20 cellular contexts compared by ENCODE assay signal in genomic region chr7:28140964-28141363, GRCh38. TPM values are rescaled to one million over a fixed set of nuclear protein-coding genes. Genes with fewer than 3 reads are reported as not detected.
DNase-seq lines count a peak whose midpoint lies in the region; ATAC-seq, FAIRE-seq and TF ChIP-seq lines count a peak whose summit lies in the region.
"Had no signal": no experiment of that assay in that cellular context is flagged by ENCODE, and none has a peak within 500 bp of the region (broad histone marks: within the 10 kb centered on the region; RNA-seq: fewer than 3 reads in every experiment).

No MANE protein-coding gene starts in this region.

- no peak overlapping the region for H3K4me2 ChIP-seq in mesenchymal stem cell (ENCODE audit: low read length, poor library complexity, severe bottlenecking)
- H3K4me2 ChIP-seq: KMS-11 had no signal

- H3K9me3 ChIP-seq in mesenchymal stem cell (ENCODE audit: control insufficient read depth, low read length) (no peaks in the 10 kb centered on the region), gastrocnemius medialis (no peaks in the 10 kb centered on the region), small intestine (ENCODE audit: control insufficient read depth, low read depth) (no peaks in the 10 kb centered on the region)

- peak overlapping the region; percentile 1 for H3K9ac ChIP-seq in mesenchymal stem cell (ENCODE audit: low read length)
- H3K9ac ChIP-seq: KMS-11 had no signal

- TF ChIP-seq POLR2A in gastrocnemius medialis (IDR thresholded peaks at IDR 0.05), result no peak

- no peak overlapping the region for H3K27ac ChIP-seq in mesenchymal stem cell (ENCODE audit: low read length, poor library complexity, severe bottlenecking)
- peak overlapping the region in 2 of 4 donors; percentile 29 to 46 for H3K27ac ChIP-seq in gastrocnemius medialis
- H3K27ac ChIP-seq in caudate nucleus (ENCODE audit: low read depth, low read length), result no peak overlapping the region
- no peak overlapping the region for H3K27ac ChIP-seq in small intestine (ENCODE audit: low read depth in 1 of 2, low read length in 1 of 2)
- H3K27ac ChIP-seq: 22Rv1, KMS-11 had no signal

- no peak overlapping the region for H3K14ac ChIP-seq in mesenchymal stem cell (ENCODE audit: low read length in 2 of 2)

- H2BK5ac ChIP-seq in mesenchymal stem cell (ENCODE audit: low read depth, low read length, poor library complexity, severe bottlenecking), result no peak overlapping the region

- ATAC-seq in natural killer cell (no peak), gastrocnemius medialis (peak; percentile 53 to 72), GM18909 (IDR thresholded peaks at IDR 0.05; ENCODE audit: poor library complexity, unreplicated experiment) (no peak)
- no peak for ATAC-seq in natural killer cell treated with Interleukin-12 subunit alpha and Interleukin-12 subunit beta and Interleukin-15 and Interleukin-18, amount 100 ng/mL, for 72 hours
- ATAC-seq: Right ventricle myocardium inferior had no signal

- intact Hi-C loops in natural killer cell (cut with micrococcal nuclease) (no loop called here), gastrocnemius medialis (cut with DNase I; ENCODE audit: low total_unique reads) (no loop called here)

- peaks cover 8% of the 10 kb centered on the region for H3K4me1 ChIP-seq in mesenchymal stem cell (ENCODE audit: control insufficient read depth, insufficient read depth, low read depth, low read length)
- peaks cover 10 to 13% of the 10 kb centered on the region in 2 donors for H3K4me1 ChIP-seq in gastrocnemius medialis
- H3K4me1 ChIP-seq in small intestine (ENCODE audit: control insufficient read depth in 2 of 2, insufficient read depth in 1 of 2, low read depth in 1 of 2, low read length in 1 of 2), result peaks cover 0 to 3% of the 10 kb centered on the region in 2 donors

- H3K79me1 ChIP-seq in mesenchymal stem cell (replicated peaks; ENCODE audit: low read length, poor library complexity, severe bottlenecking), result peaks cover 34% of the 10 kb centered on the region

- H3K27me3 ChIP-seq in mesenchymal stem cell (ENCODE audit: control insufficient read depth in 1 of 2, insufficient read depth in 1 of 2, low read length in 2 of 2), result no peaks in the 10 kb centered on the region
- H3K27me3 ChIP-seq in gastrocnemius medialis, result no peaks in the 10 kb centered on the region
- no peaks in the 10 kb centered on the region for H3K27me3 ChIP-seq in small intestine (ENCODE audit: control insufficient read depth in 2 of 2, insufficient read depth in 2 of 2, low read length in 2 of 2)

- in situ Hi-C loops in gastrocnemius medialis (cut with MboI; ENCODE audit: low sequenced_read_pairs in 4 of 4), result no loop called here

- no peak overlapping the region for H4K8ac ChIP-seq in mesenchymal stem cell (ENCODE audit: low read length)

- H3K4me1 Mint-ChIP-seq in natural killer cell, result peaks cover 68 to 82% of the 10 kb centered on the region in 2 donors
- H3K4me1 Mint-ChIP-seq in natural killer cell treated with Interleukin-12 subunit alpha and Interleukin-12 subunit beta and Interleukin-15 and Interleukin-18, amount 100 ng/mL, for 72 hours (ENCODE audit: low read depth in 2 of 2), result peaks cover 48 to 52% of the 10 kb centered on the region in 2 donors

- peaks cover 7% of the 10 kb centered on the region for H3K36me3 Mint-ChIP-seq in natural killer cell
- H3K36me3 Mint-ChIP-seq in natural killer cell treated with Interleukin-12 subunit alpha and Interleukin-12 subunit beta and Interleukin-15 and Interleukin-18, amount 100 ng/mL, for 72 hours, result peaks cover 4% of the 10 kb centered on the region

- no peaks in the 10 kb centered on the region for H3K9me3 Mint-ChIP-seq in natural killer cell
- H3K9me3 Mint-ChIP-seq in natural killer cell treated with Interleukin-12 subunit alpha and Interleukin-12 subunit beta and Interleukin-15 and Interleukin-18, amount 100 ng/mL, for 72 hours, result no peaks in the 10 kb centered on the region
- H3K9me3 Mint-ChIP-seq: CD14-positive monocyte had no signal

- DNase-seq in natural killer cell (no peak), mesenchymal stem cell (no peak), gastrocnemius medialis (no peak), caudate nucleus (lab: John Stamatoyannopoulos, UW) (no peak), NCI-H526 treated with DMSO at 0.1 percent for 48 hours (lab: John Stamatoyannopoulos, UW) (no peak), small intestine (no peak)
- no peak for DNase-seq in natural killer cell treated with Interleukin-12 subunit alpha and Interleukin-12 subunit beta and Interleukin-15 and Interleukin-18, amount 100 ng/mL, for 72 hours (ENCODE audit: low spot score)
- DNase-seq: DMS79 treated with DMSO at 0.1 percent for 48 hours, H7, NCI-H1417, NCI-H187, NCI-H2107, NCI-H510A, NCI-H774 had no signal

- no peak overlapping the region for H2AFZ ChIP-seq in mesenchymal stem cell (ENCODE audit: low read depth, low read length)

- H3K36me3 ChIP-seq in mesenchymal stem cell (ENCODE audit: control insufficient read depth in 1 of 2, insufficient read depth in 2 of 2, low read depth in 1 of 2, low read length in 2 of 2) (peaks cover 2 to 5% of the 10 kb centered on the region in 2 experiments), gastrocnemius medialis (no peaks in the 10 kb centered on the region), small intestine (ENCODE audit: control insufficient read depth in 2 of 2, insufficient read depth in 2 of 2, low read length in 2 of 2) (no peaks in the 10 kb centered on the region)

- no peaks in the 10 kb centered on the region for H3K27me3 Mint-ChIP-seq in natural killer cell (ENCODE audit: low read depth in 2 of 2)
- H3K27me3 Mint-ChIP-seq in natural killer cell treated with Interleukin-12 subunit alpha and Interleukin-12 subunit beta and Interleukin-15 and Interleukin-18, amount 100 ng/mL, for 72 hours, result no peaks in the 10 kb centered on the region

- no peak overlapping the region for H4K91ac ChIP-seq in mesenchymal stem cell (ENCODE audit: low read length)

- TF ChIP-seq CTCF in natural killer cell (IDR thresholded peaks at IDR 0.05), result no peak
- TF ChIP-seq CTCF in gastrocnemius medialis (IDR thresholded peaks at IDR 0.05 in 4 of 5, conservative IDR thresholded peaks at IDR 0.05 in 1 of 5), result no peak

- H3K4me3 Mint-ChIP-seq in natural killer cell, result no peak overlapping the region
- H3K4me3 Mint-ChIP-seq in natural killer cell treated with Interleukin-12 subunit alpha and Interleukin-12 subunit beta and Interleukin-15 and Interleukin-18, amount 100 ng/mL, for 72 hours, result no peak overlapping the region
- H3K4me3 Mint-ChIP-seq: CD14-positive monocyte had no signal

- H3K27ac Mint-ChIP-seq in natural killer cell, result peak overlapping the region; percentile 57 to 62
- H3K27ac Mint-ChIP-seq in natural killer cell treated with Interleukin-12 subunit alpha and Interleukin-12 subunit beta and Interleukin-15 and Interleukin-18, amount 100 ng/mL, for 72 hours, result peak overlapping the region in 1 of 2 donors; percentile 35
- H3K27ac Mint-ChIP-seq: CD14-positive monocyte had no signal

- H2BK15ac ChIP-seq in mesenchymal stem cell (ENCODE audit: low read depth, poor library complexity, severe bottlenecking), result no peak overlapping the region

- 100% methylated on average over 2 of the region's 2 CpGs for WGBS in mesenchymal stem cell
- WGBS in small intestine, 3 donors, result 64 to 72% (median 71%) methylated on average over 2 of the region's 2 CpGs

- no peak overlapping the region for H2AK5ac ChIP-seq in mesenchymal stem cell (ENCODE audit: low read length, severe bottlenecking)

- no peak overlapping the region for H3K4me3 ChIP-seq in mesenchymal stem cell (ENCODE audit: insufficient read depth in 1 of 2, low read depth in 1 of 2, low read length in 2 of 2)
- no peak overlapping the region for H3K4me3 ChIP-seq in gastrocnemius medialis
- H3K4me3 ChIP-seq in small intestine (ENCODE audit: low read depth in 1 of 2, low read length in 2 of 2), result no peak overlapping the region

- H3K4ac ChIP-seq in mesenchymal stem cell (ENCODE audit: low read depth in 1 of 2, low read length in 2 of 2), result no peak overlapping the region

- H2BK120ac ChIP-seq in mesenchymal stem cell (ENCODE audit: low read depth, low read length), result no peak overlapping the region

- no peak for FAIRE-seq in small intestine (lab: Jason Lieb, UNC)

- no peak overlapping the region for H3K18ac ChIP-seq in mesenchymal stem cell (ENCODE audit: low read depth in 1 of 2, low read length in 2 of 2)

- H3K23ac ChIP-seq in mesenchymal stem cell (ENCODE audit: low read length in 2 of 2), result no peak overlapping the region

- H2BK12ac ChIP-seq in mesenchymal stem cell (ENCODE audit: low read length in 2 of 2), result no peak overlapping the region

RNA-seq across cellular contexts. Expression of gene JAZF1, which starts 39.6 kb away (rescaled TPM):
- 10 to 100 TPM; 82.5 to 89.7 (median 87.6) TPM for total RNA-seq in natural killer cell
- 10 to 100 TPM; 12.6 to 23.6 TPM for total RNA-seq in natural killer cell treated with Interleukin-12 subunit alpha and Interleukin-12 subunit beta and Interleukin-15 and Interleukin-18, amount 100 ng/mL, for 72 hours
- polyA plus RNA-seq in mesenchymal stem cell (2013, experiment 1 of 2), result 17.2 TPM
- polyA plus RNA-seq in mesenchymal stem cell (2013, experiment 2 of 2), result 18.4 TPM
- 1 to 10 TPM; 1.6 to 8.6 (median 5.3) TPM for total RNA-seq in gastrocnemius medialis
- 1 to 10 TPM in 2 of 3 donors, under 1 TPM in 1; 0.67 to 3.6 (median 3.5) TPM for polyA plus RNA-seq in small intestine
- total RNA-seq: HT-29 had no signal

Comparison
In these comparisons a context has a peak if more than half of its experiments do, and no peak if none do; other contexts are left out.
1. ATAC-seq: peak in gastrocnemius medialis (2 of 2); none in natural killer cell (0 of 3), natural killer cell treated with Interleukin-12 subunit alpha and Interleukin-12 subunit beta and Interleukin-15 and Interleukin-18, amount 100 ng/mL, for 72 hours (0 of 2) and GM18909 (single experiment).